15 cellular contexts compared by ENCODE assay signal in genomic region chr12:101946233-101946611, GRCh38.
"Had no signal": no experiment of that assay in that cellular context is flagged by ENCODE, and none has a peak within 500 bp of the region (broad histone marks: within the 10 kb centered on the region; RNA-seq: fewer than 3 reads in every experiment).

No MANE protein-coding gene starts in this region.

- H3K4me1 Mint-ChIP-seq: immature natural killer cell had no signal

- H3K9me3 Mint-ChIP-seq: immature natural killer cell; naive thymus-derived CD4-positive, alpha-beta T cell had no signal

- ATAC-seq: activated CD4-positive, CD25-positive, alpha-beta regulatory T cell treated with anti-CD3 and anti-CD28 coated beads, Interleukin-2, amount 50 U/mL, for 24 hours; naive thymus-derived CD4-positive, alpha-beta T cell; psoas muscle had no signal

- H3K27ac Mint-ChIP-seq: naive thymus-derived CD4-positive, alpha-beta T cell had no signal

- H3K27ac ChIP-seq: psoas muscle, thoracic aorta had no signal

- H3K4me3 Mint-ChIP-seq: immature natural killer cell; naive thymus-derived CD4-positive, alpha-beta T cell had no signal

- H3K36me3 Mint-ChIP-seq: immature natural killer cell; naive thymus-derived CD4-positive, alpha-beta T cell had no signal

- H3K4me3 ChIP-seq: lung, psoas muscle, thoracic aorta had no signal

- H3K36me3 ChIP-seq: thoracic aorta had no signal

- DNase-seq: activated CD4-positive, alpha-beta T cell treated with anti-CD3 and anti-CD28 coated beads, Interleukin-2, amount 50 U/mL, for 48 hours; activated CD8-positive, alpha-beta memory T cell treated with anti-CD3 and anti-CD28 coated beads, Interleukin-2, amount 50 U/mL, for 4 hours; activated naive CD4-positive, alpha-beta T cell treated with Interleukin-2 at 50 U/mL for 16 hours; amygdala; cerebellar nuclear complex; dermis blood vessel endothelial cell; immature natural killer cell; naive thymus-derived CD4-positive, alpha-beta T cell; occipital lobe; psoas muscle; stimulated activated CD4-positive, alpha-beta T cell treated with anti-CD3 and anti-CD28 coated beads, Interleukin-2, amount 100 ng/mL, for 48 hours; stimulated activated naive CD4-positive, alpha-beta T cell treated with Interleukin-2 at 50 U/mL for 16 hours had no signal

- H3K9me3 ChIP-seq: psoas muscle, thoracic aorta had no signal
